ENCODE assay signal across 1 cellular context in genomic region chr11:119493712-119494111, GRCh38.
TF ChIP-seq lines count a peak whose summit lies in the region.

No MANE protein-coding gene starts in this region.

TF ChIP-seq in WTC11, 78 proteins besides CTCF, POLR2A, EP300 and RAD21 (continued from another document and continues in another):
- TF ChIP-seq ARID4B (CRISPR knock-in tag; IDR thresholded peaks at IDR 0.05; ENCODE audit: borderline replicate concordance) (peak; percentile 98), MLX (CRISPR knock-in tag; IDR thresholded peaks at IDR 0.05) (0 out of 2 replicates have a peak, but pooled peaks have one; percentile 63), ELF4 (CRISPR knock-in tag; IDR thresholded peaks at IDR 0.05; ENCODE audit: low read depth) (no peak), TEAD1 (CRISPR knock-in tag; IDR thresholded peaks at IDR 0.05) (0 out of 2 replicates have a peak, but pooled peaks have one; percentile 34), FOXK1 (CRISPR knock-in tag; IDR thresholded peaks at IDR 0.05) (peak; percentile 91), ETV6 (CRISPR knock-in tag; IDR thresholded peaks at IDR 0.05) (peak; percentile 64; the same call in 1 of the 2 replicates), PREB (CRISPR knock-in tag; IDR thresholded peaks at IDR 0.05; ENCODE audit: borderline replicate concordance) (peak; percentile 43; the same call in 1 of the 2 replicates), SMAD3 (CRISPR knock-in tag; IDR thresholded peaks at IDR 0.05; ENCODE audit: borderline replicate concordance) (peak; percentile 84; the same call in 1 of the 2 replicates), IRF2 (CRISPR knock-in tag; IDR thresholded peaks at IDR 0.05; ENCODE audit: borderline replicate concordance, low read depth) (no peak), ATF1 (CRISPR knock-in tag; IDR thresholded peaks at IDR 0.05) (no peak), GRHL2 (CRISPR knock-in tag; IDR thresholded peaks at IDR 0.05; ENCODE audit: insufficient replicate concordance, severe bottlenecking) (no peak), ZNF121 (CRISPR knock-in tag; IDR thresholded peaks at IDR 0.05) (no peak), MYBL2 (CRISPR knock-in tag; IDR thresholded peaks at IDR 0.05) (peak; percentile 70; the same call in 1 of the 2 replicates), ZNF317 (CRISPR knock-in tag; IDR thresholded peaks at IDR 0.05; ENCODE audit: borderline replicate concordance, low read depth) (no peak), RORB (CRISPR knock-in tag; IDR thresholded peaks at IDR 0.05) (no peak), JAZF1 (CRISPR knock-in tag; IDR thresholded peaks at IDR 0.05) (no peak), GTF2I (CRISPR knock-in tag; conservative IDR thresholded peaks at IDR 0.05) (no peak), E2F1 (CRISPR knock-in tag; IDR thresholded peaks at IDR 0.05) (peak; percentile 77; the same call in 1 of the 2 replicates), USF1 (CRISPR knock-in tag; IDR thresholded peaks at IDR 0.05) (peak; percentile 44; the same call in 1 of the 2 replicates), ZNF219 (CRISPR knock-in tag; IDR thresholded peaks at IDR 0.05; ENCODE audit: borderline replicate concordance) (no peak), ZNF138 (CRISPR knock-in tag; conservative IDR thresholded peaks at IDR 0.05) (0 out of 2 replicates have a peak, but pooled peaks have one; percentile 66), ZNF416 (CRISPR knock-in tag; IDR thresholded peaks at IDR 0.05) (no peak), EMX1 (CRISPR knock-in tag; IDR thresholded peaks at IDR 0.05) (0 out of 2 replicates have a peak, but pooled peaks have one; percentile 63), AR (CRISPR knock-in tag; IDR thresholded peaks at IDR 0.05) (no peak), MXD4 (CRISPR knock-in tag; IDR thresholded peaks at IDR 0.05; ENCODE audit: borderline replicate concordance) (no peak), ZNF423 (CRISPR knock-in tag; IDR thresholded peaks at IDR 0.05) (no peak), HMGXB4 (CRISPR knock-in tag; IDR thresholded peaks at IDR 0.05) (no peak), AFF4 (CRISPR knock-in tag; IDR thresholded peaks at IDR 0.05; ENCODE audit: borderline replicate concordance) (no peak), TEAD4 (CRISPR knock-in tag; IDR thresholded peaks at IDR 0.05) (peak; percentile 65; the same call in 1 of the 2 replicates), STAT6 (CRISPR knock-in tag; conservative IDR thresholded peaks at IDR 0.05; ENCODE audit: low read depth) (no peak), E2F5 (CRISPR knock-in tag; IDR thresholded peaks at IDR 0.05) (no peak), IRF1 (CRISPR knock-in tag; IDR thresholded peaks at IDR 0.05) (0 out of 2 replicates have a peak, but pooled peaks have one; percentile 64), ZNF232 (CRISPR knock-in tag; IDR thresholded peaks at IDR 0.05) (peak; percentile 93)
